ENCODE assay signal across 1 cellular context in the genomic region with DNA sequence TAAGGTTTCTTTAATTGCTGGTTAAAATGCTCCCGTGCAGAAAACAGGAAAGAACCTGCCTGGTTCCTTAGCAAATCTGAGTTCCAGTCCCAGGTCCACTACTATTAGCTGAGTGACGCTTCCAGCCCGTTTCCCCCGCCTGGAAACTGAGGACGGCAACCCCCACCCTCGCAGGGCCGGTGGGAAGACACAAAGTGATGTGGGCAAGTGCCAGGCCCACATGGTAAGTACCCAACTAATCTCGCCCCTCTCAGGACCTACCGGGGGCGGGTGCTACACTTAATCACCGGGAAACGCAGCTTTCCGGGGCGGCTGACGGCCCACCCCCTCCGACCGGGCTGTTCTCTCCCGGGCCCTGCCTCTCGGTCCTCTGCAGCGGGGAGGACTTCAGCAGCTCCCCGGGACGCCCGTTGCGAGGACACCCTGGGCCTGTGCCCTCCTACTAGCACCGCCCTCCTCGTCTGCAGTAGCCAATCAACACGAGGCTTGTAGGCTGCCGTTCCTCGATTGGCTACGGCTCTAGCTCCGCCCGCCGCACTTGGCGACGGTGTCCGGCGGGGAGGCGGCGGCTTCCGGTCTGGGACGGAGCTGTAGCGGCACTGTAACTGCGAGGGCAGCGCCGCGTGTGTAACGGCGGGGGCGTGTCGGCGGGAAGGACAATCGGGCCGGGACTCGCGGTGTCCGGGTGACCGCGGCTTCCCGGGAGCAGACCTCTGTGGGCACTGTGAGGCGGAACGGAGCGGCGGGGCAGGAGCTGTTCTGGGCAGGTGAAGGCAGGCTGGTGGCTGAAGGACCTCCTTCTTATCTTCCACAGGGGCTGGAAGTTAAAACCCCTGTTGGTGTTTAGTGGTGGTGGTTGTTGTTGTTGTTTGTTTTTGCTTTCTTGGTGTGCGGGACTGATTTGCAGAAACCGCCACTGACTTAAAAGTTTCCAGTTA.
TF ChIP-seq lines count a peak whose summit lies in the region.

A gene with protein sequence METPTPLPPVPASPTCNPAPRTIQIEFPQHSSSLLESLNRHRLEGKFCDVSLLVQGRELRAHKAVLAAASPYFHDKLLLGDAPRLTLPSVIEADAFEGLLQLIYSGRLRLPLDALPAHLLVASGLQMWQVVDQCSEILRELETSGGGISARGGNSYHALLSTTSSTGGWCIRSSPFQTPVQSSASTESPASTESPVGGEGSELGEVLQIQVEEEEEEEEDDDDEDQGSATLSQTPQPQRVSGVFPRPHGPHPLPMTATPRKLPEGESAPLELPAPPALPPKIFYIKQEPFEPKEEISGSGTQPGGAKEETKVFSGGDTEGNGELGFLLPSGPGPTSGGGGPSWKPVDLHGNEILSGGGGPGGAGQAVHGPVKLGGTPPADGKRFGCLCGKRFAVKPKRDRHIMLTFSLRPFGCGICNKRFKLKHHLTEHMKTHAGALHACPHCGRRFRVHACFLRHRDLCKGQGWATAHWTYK (plus strand): TSS at position 568 of the 938 bp plus-strand sequence. CDS start 525 bp downstream, outside the sequence.

TF ChIP-seq in K562, 482 proteins besides CTCF, POLR2A, EP300 and RAD21 (continued from another document and continues in another):
- TF ChIP-seq, protein P1, sequence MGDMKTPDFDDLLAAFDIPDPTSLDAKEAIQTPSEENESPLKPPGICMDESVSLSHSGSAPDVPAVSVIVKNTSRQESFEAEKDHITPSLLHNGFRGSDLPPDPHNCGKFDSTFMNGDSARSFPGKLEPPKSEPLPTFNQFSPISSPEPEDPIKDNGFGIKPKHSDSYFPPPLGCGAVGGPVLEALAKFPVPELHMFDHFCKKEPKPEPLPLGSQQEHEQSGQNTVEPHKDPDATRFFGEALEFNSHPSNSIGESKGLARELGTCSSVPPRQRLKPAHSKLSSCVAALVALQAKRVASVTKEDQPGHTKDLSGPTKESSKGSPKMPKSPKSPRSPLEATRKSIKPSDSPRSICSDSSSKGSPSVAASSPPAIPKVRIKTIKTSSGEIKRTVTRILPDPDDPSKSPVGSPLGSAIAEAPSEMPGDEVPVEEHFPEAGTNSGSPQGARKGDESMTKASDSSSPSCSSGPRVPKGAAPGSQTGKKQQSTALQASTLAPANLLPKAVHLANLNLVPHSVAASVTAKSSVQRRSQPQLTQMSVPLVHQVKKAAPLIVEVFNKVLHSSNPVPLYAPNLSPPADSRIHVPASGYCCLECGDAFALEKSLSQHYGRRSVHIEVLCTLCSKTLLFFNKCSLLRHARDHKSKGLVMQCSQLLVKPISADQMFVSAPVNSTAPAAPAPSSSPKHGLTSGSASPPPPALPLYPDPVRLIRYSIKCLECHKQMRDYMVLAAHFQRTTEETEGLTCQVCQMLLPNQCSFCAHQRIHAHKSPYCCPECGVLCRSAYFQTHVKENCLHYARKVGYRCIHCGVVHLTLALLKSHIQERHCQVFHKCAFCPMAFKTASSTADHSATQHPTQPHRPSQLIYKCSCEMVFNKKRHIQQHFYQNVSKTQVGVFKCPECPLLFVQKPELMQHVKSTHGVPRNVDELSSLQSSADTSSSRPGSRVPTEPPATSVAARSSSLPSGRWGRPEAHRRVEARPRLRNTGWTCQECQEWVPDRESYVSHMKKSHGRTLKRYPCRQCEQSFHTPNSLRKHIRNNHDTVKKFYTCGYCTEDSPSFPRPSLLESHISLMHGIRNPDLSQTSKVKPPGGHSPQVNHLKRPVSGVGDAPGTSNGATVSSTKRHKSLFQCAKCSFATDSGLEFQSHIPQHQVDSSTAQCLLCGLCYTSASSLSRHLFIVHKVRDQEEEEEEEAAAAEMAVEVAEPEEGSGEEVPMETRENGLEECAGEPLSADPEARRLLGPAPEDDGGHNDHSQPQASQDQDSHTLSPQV (IDR thresholded peaks at IDR 0.05): no peak
- TF ChIP-seq EP400 (IDR thresholded peaks at IDR 0.05) (peak; percentile 95), CREBBP (IDR thresholded peaks at IDR 0.05; ENCODE audit: low read depth, low read length) (no peak), BACH1 (tag; IDR thresholded peaks at IDR 0.05) (no peak), SMARCB1 (IDR thresholded peaks at IDR 0.05; ENCODE audit: insufficient read length, low read depth) (no peak), TAF1 (IDR thresholded peaks at IDR 0.05; ENCODE audit: control insufficient read depth, extremely low read depth, insufficient read depth, low read length, severe bottlenecking) (peak; percentile 75), NFXL1 (CRISPR knock-in tag; IDR thresholded peaks at IDR 0.05) (no peak), ARHGAP35 (IDR thresholded peaks at IDR 0.05; ENCODE audit: partially characterized antibody) (no peak), U2AF1 (optimal IDR thresholded peaks at IDR 0.05; ENCODE audit: low read depth, low read length) (no peak), PCBP1 (IDR thresholded peaks at IDR 0.05; ENCODE audit: low read depth, low read length, poor library complexity, severe bottlenecking) (peak; percentile 36), EZH2 (IDR thresholded peaks at IDR 0.05; ENCODE audit: borderline replicate concordance, low read depth, low read length) (no peak), SMAD4 (CRISPR knock-in tag; conservative IDR thresholded peaks at IDR 0.05) (peak; percentile 73), ZNF584 (CRISPR knock-in tag; IDR thresholded peaks at IDR 0.05; ENCODE audit: low read depth) (no peak), PRMT5 (CRISPR knock-in tag; IDR thresholded peaks at IDR 0.05) (no peak), POLR2AphosphoS2 (IDR thresholded peaks at IDR 0.05; ENCODE audit: low read length) (peak; percentile 93), ESRRA (IDR thresholded peaks at IDR 0.05; ENCODE audit: borderline replicate concordance, low read depth) (peak; percentile 81; the same call in 1 of the 2 replicates), GATAD2B (IDR thresholded peaks at IDR 0.05; ENCODE audit: borderline replicate concordance) (no peak), MYNN (IDR thresholded peaks at IDR 0.05) (peak; percentile 73; the same call in 1 of the 2 replicates), MYNN (CRISPR knock-in tag; IDR thresholded peaks at IDR 0.05) (no peak), ZNF583 (CRISPR knock-in tag; IDR thresholded peaks at IDR 0.05) (0 out of 2 replicates have a peak, but pooled peaks have one; percentile 21), ZNF197 (CRISPR knock-in tag; IDR thresholded peaks at IDR 0.05; ENCODE audit: low read depth) (no peak), ZNF778 (CRISPR knock-in tag; IDR thresholded peaks at IDR 0.05) (no peak), MAZ (CRISPR knock-in tag; conservative IDR thresholded peaks at IDR 0.05 in 1 of 2, IDR thresholded peaks at IDR 0.05 in 1 of 2) (peak; percentile 84 to 88), ZNF143 (CRISPR knock-in tag; IDR thresholded peaks at IDR 0.05) (0 out of 2 replicates have a peak, but pooled peaks have one; percentile 14), BDP1 (IDR thresholded peaks at IDR 0.05; ENCODE audit: insufficient read depth, insufficient read length) (no peak), HNRNPL (IDR thresholded peaks at IDR 0.05; ENCODE audit: low read depth, low read length) (no peak), ZNF507 (tag; conservative IDR thresholded peaks at IDR 0.05) (no peak)
- TF ChIP-seq, protein P2, sequence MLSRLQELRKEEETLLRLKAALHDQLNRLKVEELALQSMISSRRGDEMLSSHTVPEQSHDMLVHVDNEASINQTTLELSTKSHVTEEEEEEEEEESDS (CRISPR knock-in tag; IDR thresholded peaks at IDR 0.05): no peak
- TF ChIP-seq, protein P3, sequence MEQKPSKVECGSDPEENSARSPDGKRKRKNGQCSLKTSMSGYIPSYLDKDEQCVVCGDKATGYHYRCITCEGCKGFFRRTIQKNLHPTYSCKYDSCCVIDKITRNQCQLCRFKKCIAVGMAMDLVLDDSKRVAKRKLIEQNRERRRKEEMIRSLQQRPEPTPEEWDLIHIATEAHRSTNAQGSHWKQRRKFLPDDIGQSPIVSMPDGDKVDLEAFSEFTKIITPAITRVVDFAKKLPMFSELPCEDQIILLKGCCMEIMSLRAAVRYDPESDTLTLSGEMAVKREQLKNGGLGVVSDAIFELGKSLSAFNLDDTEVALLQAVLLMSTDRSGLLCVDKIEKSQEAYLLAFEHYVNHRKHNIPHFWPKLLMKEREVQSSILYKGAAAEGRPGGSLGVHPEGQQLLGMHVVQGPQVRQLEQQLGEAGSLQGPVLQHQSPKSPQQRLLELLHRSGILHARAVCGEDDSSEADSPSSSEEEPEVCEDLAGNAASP (IDR thresholded peaks at IDR 0.05): no peak
- TF ChIP-seq, protein P4, sequence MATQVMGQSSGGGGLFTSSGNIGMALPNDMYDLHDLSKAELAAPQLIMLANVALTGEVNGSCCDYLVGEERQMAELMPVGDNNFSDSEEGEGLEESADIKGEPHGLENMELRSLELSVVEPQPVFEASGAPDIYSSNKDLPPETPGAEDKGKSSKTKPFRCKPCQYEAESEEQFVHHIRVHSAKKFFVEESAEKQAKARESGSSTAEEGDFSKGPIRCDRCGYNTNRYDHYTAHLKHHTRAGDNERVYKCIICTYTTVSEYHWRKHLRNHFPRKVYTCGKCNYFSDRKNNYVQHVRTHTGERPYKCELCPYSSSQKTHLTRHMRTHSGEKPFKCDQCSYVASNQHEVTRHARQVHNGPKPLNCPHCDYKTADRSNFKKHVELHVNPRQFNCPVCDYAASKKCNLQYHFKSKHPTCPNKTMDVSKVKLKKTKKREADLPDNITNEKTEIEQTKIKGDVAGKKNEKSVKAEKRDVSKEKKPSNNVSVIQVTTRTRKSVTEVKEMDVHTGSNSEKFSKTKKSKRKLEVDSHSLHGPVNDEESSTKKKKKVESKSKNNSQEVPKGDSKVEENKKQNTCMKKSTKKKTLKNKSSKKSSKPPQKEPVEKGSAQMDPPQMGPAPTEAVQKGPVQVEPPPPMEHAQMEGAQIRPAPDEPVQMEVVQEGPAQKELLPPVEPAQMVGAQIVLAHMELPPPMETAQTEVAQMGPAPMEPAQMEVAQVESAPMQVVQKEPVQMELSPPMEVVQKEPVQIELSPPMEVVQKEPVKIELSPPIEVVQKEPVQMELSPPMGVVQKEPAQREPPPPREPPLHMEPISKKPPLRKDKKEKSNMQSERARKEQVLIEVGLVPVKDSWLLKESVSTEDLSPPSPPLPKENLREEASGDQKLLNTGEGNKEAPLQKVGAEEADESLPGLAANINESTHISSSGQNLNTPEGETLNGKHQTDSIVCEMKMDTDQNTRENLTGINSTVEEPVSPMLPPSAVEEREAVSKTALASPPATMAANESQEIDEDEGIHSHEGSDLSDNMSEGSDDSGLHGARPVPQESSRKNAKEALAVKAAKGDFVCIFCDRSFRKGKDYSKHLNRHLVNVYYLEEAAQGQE (CRISPR knock-in tag; IDR thresholded peaks at IDR 0.05; ENCODE audit: low read depth): no peak; the same call in 1 of the 2 replicates
- TF ChIP-seq, protein P5, sequence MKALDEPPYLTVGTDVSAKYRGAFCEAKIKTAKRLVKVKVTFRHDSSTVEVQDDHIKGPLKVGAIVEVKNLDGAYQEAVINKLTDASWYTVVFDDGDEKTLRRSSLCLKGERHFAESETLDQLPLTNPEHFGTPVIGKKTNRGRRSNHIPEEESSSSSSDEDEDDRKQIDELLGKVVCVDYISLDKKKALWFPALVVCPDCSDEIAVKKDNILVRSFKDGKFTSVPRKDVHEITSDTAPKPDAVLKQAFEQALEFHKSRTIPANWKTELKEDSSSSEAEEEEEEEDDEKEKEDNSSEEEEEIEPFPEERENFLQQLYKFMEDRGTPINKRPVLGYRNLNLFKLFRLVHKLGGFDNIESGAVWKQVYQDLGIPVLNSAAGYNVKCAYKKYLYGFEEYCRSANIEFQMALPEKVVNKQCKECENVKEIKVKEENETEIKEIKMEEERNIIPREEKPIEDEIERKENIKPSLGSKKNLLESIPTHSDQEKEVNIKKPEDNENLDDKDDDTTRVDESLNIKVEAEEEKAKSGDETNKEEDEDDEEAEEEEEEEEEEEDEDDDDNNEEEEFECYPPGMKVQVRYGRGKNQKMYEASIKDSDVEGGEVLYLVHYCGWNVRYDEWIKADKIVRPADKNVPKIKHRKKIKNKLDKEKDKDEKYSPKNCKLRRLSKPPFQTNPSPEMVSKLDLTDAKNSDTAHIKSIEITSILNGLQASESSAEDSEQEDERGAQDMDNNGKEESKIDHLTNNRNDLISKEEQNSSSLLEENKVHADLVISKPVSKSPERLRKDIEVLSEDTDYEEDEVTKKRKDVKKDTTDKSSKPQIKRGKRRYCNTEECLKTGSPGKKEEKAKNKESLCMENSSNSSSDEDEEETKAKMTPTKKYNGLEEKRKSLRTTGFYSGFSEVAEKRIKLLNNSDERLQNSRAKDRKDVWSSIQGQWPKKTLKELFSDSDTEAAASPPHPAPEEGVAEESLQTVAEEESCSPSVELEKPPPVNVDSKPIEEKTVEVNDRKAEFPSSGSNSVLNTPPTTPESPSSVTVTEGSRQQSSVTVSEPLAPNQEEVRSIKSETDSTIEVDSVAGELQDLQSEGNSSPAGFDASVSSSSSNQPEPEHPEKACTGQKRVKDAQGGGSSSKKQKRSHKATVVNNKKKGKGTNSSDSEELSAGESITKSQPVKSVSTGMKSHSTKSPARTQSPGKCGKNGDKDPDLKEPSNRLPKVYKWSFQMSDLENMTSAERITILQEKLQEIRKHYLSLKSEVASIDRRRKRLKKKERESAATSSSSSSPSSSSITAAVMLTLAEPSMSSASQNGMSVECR (CRISPR knock-in tag; IDR thresholded peaks at IDR 0.05): peak; percentile 99
- TF ChIP-seq, protein P6, sequence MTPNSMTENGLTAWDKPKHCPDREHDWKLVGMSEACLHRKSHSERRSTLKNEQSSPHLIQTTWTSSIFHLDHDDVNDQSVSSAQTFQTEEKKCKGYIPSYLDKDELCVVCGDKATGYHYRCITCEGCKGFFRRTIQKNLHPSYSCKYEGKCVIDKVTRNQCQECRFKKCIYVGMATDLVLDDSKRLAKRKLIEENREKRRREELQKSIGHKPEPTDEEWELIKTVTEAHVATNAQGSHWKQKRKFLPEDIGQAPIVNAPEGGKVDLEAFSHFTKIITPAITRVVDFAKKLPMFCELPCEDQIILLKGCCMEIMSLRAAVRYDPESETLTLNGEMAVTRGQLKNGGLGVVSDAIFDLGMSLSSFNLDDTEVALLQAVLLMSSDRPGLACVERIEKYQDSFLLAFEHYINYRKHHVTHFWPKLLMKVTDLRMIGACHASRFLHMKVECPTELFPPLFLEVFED (CRISPR knock-in tag; conservative IDR thresholded peaks at IDR 0.05): 0 out of 2 replicates have a peak, but pooled peaks have one; percentile 62
- TF ChIP-seq, protein P7, sequence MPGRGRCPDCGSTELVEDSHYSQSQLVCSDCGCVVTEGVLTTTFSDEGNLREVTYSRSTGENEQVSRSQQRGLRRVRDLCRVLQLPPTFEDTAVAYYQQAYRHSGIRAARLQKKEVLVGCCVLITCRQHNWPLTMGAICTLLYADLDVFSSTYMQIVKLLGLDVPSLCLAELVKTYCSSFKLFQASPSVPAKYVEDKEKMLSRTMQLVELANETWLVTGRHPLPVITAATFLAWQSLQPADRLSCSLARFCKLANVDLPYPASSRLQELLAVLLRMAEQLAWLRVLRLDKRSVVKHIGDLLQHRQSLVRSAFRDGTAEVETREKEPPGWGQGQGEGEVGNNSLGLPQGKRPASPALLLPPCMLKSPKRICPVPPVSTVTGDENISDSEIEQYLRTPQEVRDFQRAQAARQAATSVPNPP (IDR thresholded peaks at IDR 0.05; ENCODE audit: borderline replicate concordance, insufficient read depth, insufficient read length): no peak
- TF ChIP-seq, protein P8, sequence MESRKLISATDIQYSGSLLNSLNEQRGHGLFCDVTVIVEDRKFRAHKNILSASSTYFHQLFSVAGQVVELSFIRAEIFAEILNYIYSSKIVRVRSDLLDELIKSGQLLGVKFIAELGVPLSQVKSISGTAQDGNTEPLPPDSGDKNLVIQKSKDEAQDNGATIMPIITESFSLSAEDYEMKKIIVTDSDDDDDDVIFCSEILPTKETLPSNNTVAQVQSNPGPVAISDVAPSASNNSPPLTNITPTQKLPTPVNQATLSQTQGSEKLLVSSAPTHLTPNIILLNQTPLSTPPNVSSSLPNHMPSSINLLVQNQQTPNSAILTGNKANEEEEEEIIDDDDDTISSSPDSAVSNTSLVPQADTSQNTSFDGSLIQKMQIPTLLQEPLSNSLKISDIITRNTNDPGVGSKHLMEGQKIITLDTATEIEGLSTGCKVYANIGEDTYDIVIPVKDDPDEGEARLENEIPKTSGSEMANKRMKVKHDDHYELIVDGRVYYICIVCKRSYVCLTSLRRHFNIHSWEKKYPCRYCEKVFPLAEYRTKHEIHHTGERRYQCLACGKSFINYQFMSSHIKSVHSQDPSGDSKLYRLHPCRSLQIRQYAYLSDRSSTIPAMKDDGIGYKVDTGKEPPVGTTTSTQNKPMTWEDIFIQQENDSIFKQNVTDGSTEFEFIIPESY (CRISPR knock-in tag; IDR thresholded peaks at IDR 0.05): 0 out of 2 replicates have a peak, but pooled peaks have one; percentile 24
